In the genomic region with DNA sequence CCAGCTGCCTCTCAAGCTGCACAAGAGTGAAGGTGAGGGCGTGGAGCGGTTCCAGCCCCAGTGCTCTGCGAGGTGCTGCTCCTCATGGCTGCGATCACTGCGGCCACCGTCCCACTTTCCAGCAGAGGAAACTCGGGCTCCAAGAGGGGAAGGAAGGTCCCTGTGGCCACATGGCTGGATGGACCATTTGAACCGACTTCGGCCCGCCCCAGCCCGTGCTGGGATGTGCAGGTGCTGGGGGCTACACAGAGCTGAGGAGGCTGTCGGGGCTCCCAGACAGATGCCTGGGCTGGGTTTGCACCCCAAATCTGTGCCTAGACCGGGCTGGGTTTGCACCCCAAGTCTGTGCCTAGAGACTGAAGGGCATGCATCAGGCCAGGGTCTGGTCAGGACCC, we compare ENCODE assay signal across 19 cellular contexts.
DNase-seq lines count a peak whose midpoint lies in the region; ATAC-seq and TF ChIP-seq lines count a peak whose summit lies in the region.
"Had no signal": no experiment of that assay in that cellular context is flagged by ENCODE, and none has a peak within 500 bp of the region (broad histone marks: within the 10 kb centered on the region; RNA-seq: fewer than 3 reads in every experiment).

No MANE protein-coding gene starts in this region.

- H3K4me3 ChIP-seq in BLaER1 = no peak overlapping the region
- H3K4me3 ChIP-seq: GM12878 had no signal

- H3K27ac Mint-ChIP-seq in progenitor cell of endocrine pancreas = no peak overlapping the region
- H3K27ac Mint-ChIP-seq: CD4-positive, alpha-beta memory T cell had no signal

- peak; percentile 47 for DNase-seq in activated CD8-positive, alpha-beta memory T cell treated with anti-CD3 and anti-CD28 coated beads for 24 hours
- DNase-seq in activated CD8-positive, alpha-beta memory T cell treated with anti-CD3 and anti-CD28 coated beads, Interleukin-2, amount 50 U/mL, for 48 hours = no peak
- peak; percentile 5 for DNase-seq in activated CD8-positive, alpha-beta memory T cell treated with anti-CD3 and anti-CD28 coated beads, Interleukin-2, amount 50 U/mL, for 4 hours
- DNase-seq in progenitor cell of endocrine pancreas (ENCODE audit: low spot score, unreplicated experiment) (peak; percentile 3), NCI-H2029 (lab: John Stamatoyannopoulos, UW) (no peak), NCI-H748 treated with DMSO at 0.1 percent for 48 hours (lab: John Stamatoyannopoulos, UW) (no peak)
- DNase-seq: 8988T; CD4-positive, alpha-beta memory T cell; DMS153; GF-D8; GOT3; NCI-H1105; NCI-H1694; NCI-H2107; NCI-H2227 treated with DMSO at 0.1 percent for 48 hours; NCI-H510A treated with DMSO at 0.1 percent for 48 hours had no signal

- ATAC-seq in activated CD4-positive, CD25-positive, alpha-beta regulatory T cell treated with anti-CD3 and anti-CD28 coated beads, Interleukin-2, amount 50 U/mL, for 24 hours = no peak
- ATAC-seq: GM12878 had no signal

- no peaks in the 10 kb centered on the region for H4K20me1 ChIP-seq in BLaER1

- no peak for TF ChIP-seq CTCF in progenitor cell of endocrine pancreas (IDR thresholded peaks at IDR 0.05; ENCODE audit: unreplicated experiment)

- no peaks in the 10 kb centered on the region for H3K36me3 ChIP-seq in BLaER1

- no peaks in the 10 kb centered on the region for H3K4me1 Mint-ChIP-seq in progenitor cell of endocrine pancreas (ENCODE audit: low read depth)

- no peaks in the 10 kb centered on the region for H3K9me3 ChIP-seq in BLaER1

- H3K9ac ChIP-seq in BLaER1 = no peak overlapping the region

- peaks cover 29% of the 10 kb centered on the region for H3K27me3 Mint-ChIP-seq in progenitor cell of endocrine pancreas

- peak overlapping the region; percentile 79 for H3K4me2 ChIP-seq in BLaER1

- H3K27ac ChIP-seq in BLaER1 = no peak overlapping the region

- no peaks in the 10 kb centered on the region for H3K9me3 Mint-ChIP-seq in progenitor cell of endocrine pancreas (ENCODE audit: low read depth)
- H3K9me3 Mint-ChIP-seq: CD4-positive, alpha-beta memory T cell had no signal

- no peaks in the 10 kb centered on the region for H3K36me3 Mint-ChIP-seq in progenitor cell of endocrine pancreas (ENCODE audit: insufficient read depth)
- H3K36me3 Mint-ChIP-seq: CD4-positive, alpha-beta memory T cell had no signal

- H3K4me1 ChIP-seq in BLaER1 = peaks cover 44% of the 10 kb centered on the region

- H3K4me3 Mint-ChIP-seq in progenitor cell of endocrine pancreas (ENCODE audit: low read depth) = no peak overlapping the region
- H3K4me3 Mint-ChIP-seq: CD4-positive, alpha-beta memory T cell had no signal

- no peaks in the 10 kb centered on the region for H3K27me3 ChIP-seq in BLaER1

Comparison
In these comparisons a context has a peak if more than half of its experiments do, and no peak if none do; other contexts are left out.
1. DNase-seq: peak in activated CD8-positive, alpha-beta memory T cell treated with anti-CD3 and anti-CD28 coated beads for 24 hours (single experiment), activated CD8-positive, alpha-beta memory T cell treated with anti-CD3 and anti-CD28 coated beads, Interleukin-2, amount 50 U/mL, for 4 hours (single experiment) and progenitor cell of endocrine pancreas (single experiment); none in activated CD8-positive, alpha-beta memory T cell treated with anti-CD3 and anti-CD28 coated beads, Interleukin-2, amount 50 U/mL, for 48 hours (single experiment), NCI-H2029 (single experiment) and NCI-H748 treated with DMSO at 0.1 percent for 48 hours (single experiment).